14 cellular contexts compared by ENCODE assay signal in the genomic region with DNA sequence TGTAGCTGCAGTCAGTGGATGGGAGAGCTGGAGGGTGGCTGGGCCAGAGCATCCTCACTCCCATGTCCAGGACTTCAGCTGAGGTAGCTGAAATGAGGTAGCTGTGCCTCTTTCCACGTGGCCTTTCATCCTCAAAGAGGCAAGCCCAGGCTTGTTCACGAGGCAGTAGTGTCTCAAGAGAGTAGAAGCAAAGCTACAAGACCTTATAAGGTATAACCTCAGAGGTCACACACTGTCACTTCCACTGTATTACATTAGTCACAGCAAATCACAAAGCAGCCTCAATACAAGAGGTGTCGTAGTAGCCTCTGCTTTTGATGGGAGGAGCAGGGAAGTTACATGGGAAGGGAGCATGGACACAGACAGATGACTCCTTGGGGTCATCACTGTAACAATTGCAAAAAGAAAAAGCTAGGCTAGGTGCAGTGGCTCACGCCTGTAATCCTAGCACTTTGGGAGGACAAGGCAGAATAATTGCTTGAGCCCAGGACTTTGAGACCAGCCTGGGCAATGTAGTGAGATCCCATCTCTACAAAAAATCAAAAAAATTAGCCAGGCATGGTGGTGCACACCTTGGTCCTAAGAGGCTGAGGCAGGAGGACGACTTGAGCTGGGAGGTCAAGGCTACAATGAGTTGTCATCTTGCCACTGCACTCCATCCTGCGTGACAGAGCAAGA.
DNase-seq lines count a peak whose midpoint lies in the region; ATAC-seq and TF ChIP-seq lines count a peak whose summit lies in the region.
"Had no signal": no experiment of that assay in that cellular context is flagged by ENCODE, and none has a peak within 500 bp of the region (broad histone marks: within the 10 kb centered on the region; RNA-seq: fewer than 3 reads in every experiment).

No MANE protein-coding gene starts in this region.

- H3K9ac ChIP-seq in endodermal cell (ENCODE audit: extremely low read depth, low read length, poor library complexity, severe bottlenecking), result no peak overlapping the region

- peaks cover 12% of the 10 kb centered on the region for H3K36me3 Mint-ChIP-seq in endodermal cell (ENCODE audit: low read depth)

- peak; percentile 39 for DNase-seq in AG08395 (ENCODE audit: low spot score)
- peak; percentile 29 for DNase-seq in LoVo (ENCODE audit: low spot score)
- DNase-seq in endodermal cell, result no peak
- DNase-seq in suprapubic skin (ENCODE audit: low spot score in 2 of 2), result no peak
- no peak for DNase-seq in stimulated activated naive CD4-positive, alpha-beta T cell treated with Interleukin-2 at 50 U/mL for 16 hours (lab: John Stamatoyannopoulos, UW)
- DNase-seq: activated T-cell treated with anti-CD3 and anti-CD28 coated beads for 4 hours; CD4-positive, alpha-beta T cell; central memory CD4-positive, alpha-beta T cell; H7 had no signal

- peaks cover 2% of the 10 kb centered on the region for H3K27me3 Mint-ChIP-seq in endodermal cell (ENCODE audit: insufficient read depth)
- H3K27me3 Mint-ChIP-seq: CD4-positive, alpha-beta T cell had no signal

- H3K36me3 ChIP-seq in endodermal cell (ENCODE audit: control insufficient read depth, insufficient read depth, low read length) (no peaks in the 10 kb centered on the region), suprapubic skin (no peaks in the 10 kb centered on the region)
- H3K36me3 ChIP-seq: gastroesophageal sphincter had no signal

- TF ChIP-seq EP300 in suprapubic skin (IDR thresholded peaks at IDR 0.05), result no peak

- no peaks in the 10 kb centered on the region for H3K27me3 ChIP-seq in endodermal cell (ENCODE audit: control insufficient read depth, insufficient read depth, low read length, poor library complexity, severe bottlenecking)
- no peaks in the 10 kb centered on the region for H3K27me3 ChIP-seq in suprapubic skin
- H3K27me3 ChIP-seq: gastroesophageal sphincter had no signal

- no peak overlapping the region for H3K27ac ChIP-seq in endodermal cell (ENCODE audit: low read depth, low read length)
- H3K27ac ChIP-seq in suprapubic skin, result no peak overlapping the region
- H3K27ac ChIP-seq: gastroesophageal sphincter had no signal

- peaks cover 7% of the 10 kb centered on the region for H3K4me1 ChIP-seq in endodermal cell (ENCODE audit: control insufficient read depth, insufficient read depth, low read length)
- no peaks in the 10 kb centered on the region for H3K4me1 ChIP-seq in suprapubic skin
- H3K4me1 ChIP-seq: gastroesophageal sphincter had no signal

- no peak overlapping the region for H3K4me3 Mint-ChIP-seq in endodermal cell
- H3K4me3 Mint-ChIP-seq: CD4-positive, alpha-beta T cell had no signal

- H3K4me3 ChIP-seq in endodermal cell (ENCODE audit: low read length), result peak overlapping the region; percentile 59
- no peak overlapping the region for H3K4me3 ChIP-seq in suprapubic skin
- H3K4me3 ChIP-seq: gastroesophageal sphincter, lung had no signal

- ATAC-seq in GM18867 (IDR thresholded peaks at IDR 0.05; ENCODE audit: unreplicated experiment), result peak; percentile 73
- ATAC-seq in HG02870 (IDR thresholded peaks at IDR 0.05; ENCODE audit: unreplicated experiment), result no peak
- ATAC-seq in GM19324 (IDR thresholded peaks at IDR 0.05; ENCODE audit: low FRiP score, unreplicated experiment), result no peak
- ATAC-seq: gastroesophageal sphincter had no signal

- TF ChIP-seq POLR2A in suprapubic skin (IDR thresholded peaks at IDR 0.05), result no peak

- 91 to 95% methylated on average over 4 to 6 of the region's 6 CpGs for WGBS in endodermal cell (ENCODE audit: insufficient coverage in 1 of 2, insufficient read length in 1 of 2), 2 experiments
- 88% methylated on average over 6 of the region's 6 CpGs for WGBS in suprapubic skin

- TF ChIP-seq CTCF in endodermal cell (conservative IDR thresholded peaks at IDR 0.05) (no peak), suprapubic skin (IDR thresholded peaks at IDR 0.05) (no peak)

- peaks cover 48% of the 10 kb centered on the region for H3K9me3 Mint-ChIP-seq in endodermal cell

- no peak overlapping the region for H3K27ac Mint-ChIP-seq in endodermal cell
- H3K27ac Mint-ChIP-seq: CD4-positive, alpha-beta T cell had no signal

- H3K9me3 ChIP-seq in endodermal cell (ENCODE audit: control insufficient read depth, low read length) (peaks cover 39% of the 10 kb centered on the region), suprapubic skin (no peaks in the 10 kb centered on the region)

- peaks cover 15% of the 10 kb centered on the region for H3K4me1 Mint-ChIP-seq in endodermal cell

Comparison
In these comparisons a context has a peak if more than half of its experiments do, and no peak if none do; other contexts are left out.
1. DNase-seq: peak in AG08395 (single experiment) and LoVo (single experiment); none in endodermal cell (single experiment), suprapubic skin (0 of 2) and stimulated activated naive CD4-positive, alpha-beta T cell treated with Interleukin-2 at 50 U/mL for 16 hours (single experiment).